Comparison of ENCODE assay signal across 1 cellular context in genomic region chr2:239378918-239379640, GRCh38.
TF ChIP-seq lines count a peak whose summit lies in the region.

No MANE protein-coding gene starts in this region.

TF ChIP-seq in WTC11, 78 proteins besides CTCF, POLR2A, EP300 and RAD21 (continued from another document):
- no peak for TF ChIP-seq ETV6 (CRISPR knock-in tag; IDR thresholded peaks at IDR 0.05)
- TF ChIP-seq ZNF671 (CRISPR knock-in tag; IDR thresholded peaks at IDR 0.05): no peak
- TF ChIP-seq, protein P1, sequence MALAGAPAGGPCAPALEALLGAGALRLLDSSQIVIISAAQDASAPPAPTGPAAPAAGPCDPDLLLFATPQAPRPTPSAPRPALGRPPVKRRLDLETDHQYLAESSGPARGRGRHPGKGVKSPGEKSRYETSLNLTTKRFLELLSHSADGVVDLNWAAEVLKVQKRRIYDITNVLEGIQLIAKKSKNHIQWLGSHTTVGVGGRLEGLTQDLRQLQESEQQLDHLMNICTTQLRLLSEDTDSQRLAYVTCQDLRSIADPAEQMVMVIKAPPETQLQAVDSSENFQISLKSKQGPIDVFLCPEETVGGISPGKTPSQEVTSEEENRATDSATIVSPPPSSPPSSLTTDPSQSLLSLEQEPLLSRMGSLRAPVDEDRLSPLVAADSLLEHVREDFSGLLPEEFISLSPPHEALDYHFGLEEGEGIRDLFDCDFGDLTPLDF (CRISPR knock-in tag; IDR thresholded peaks at IDR 0.05): no peak
- no peak for TF ChIP-seq SOX15 (CRISPR knock-in tag; IDR thresholded peaks at IDR 0.05)
- TF ChIP-seq FOXP1 (CRISPR knock-in tag; IDR thresholded peaks at IDR 0.05; ENCODE audit: borderline replicate concordance): no peak
- TF ChIP-seq IRF2 (CRISPR knock-in tag; IDR thresholded peaks at IDR 0.05; ENCODE audit: borderline replicate concordance, low read depth): no peak
- no peak for TF ChIP-seq RELA (CRISPR knock-in tag; IDR thresholded peaks at IDR 0.05; ENCODE audit: borderline replicate concordance)
